ENCODE assay signal across 1 cellular context in genomic region chr7:137658194-137658900, GRCh38.
TF ChIP-seq lines count a peak whose summit lies in the region.

No MANE protein-coding gene starts in this region.

TF ChIP-seq in GM23338, 12 proteins besides CTCF, POLR2A, EP300 and RAD21 (continued from another document):
- TF ChIP-seq, protein P1, sequence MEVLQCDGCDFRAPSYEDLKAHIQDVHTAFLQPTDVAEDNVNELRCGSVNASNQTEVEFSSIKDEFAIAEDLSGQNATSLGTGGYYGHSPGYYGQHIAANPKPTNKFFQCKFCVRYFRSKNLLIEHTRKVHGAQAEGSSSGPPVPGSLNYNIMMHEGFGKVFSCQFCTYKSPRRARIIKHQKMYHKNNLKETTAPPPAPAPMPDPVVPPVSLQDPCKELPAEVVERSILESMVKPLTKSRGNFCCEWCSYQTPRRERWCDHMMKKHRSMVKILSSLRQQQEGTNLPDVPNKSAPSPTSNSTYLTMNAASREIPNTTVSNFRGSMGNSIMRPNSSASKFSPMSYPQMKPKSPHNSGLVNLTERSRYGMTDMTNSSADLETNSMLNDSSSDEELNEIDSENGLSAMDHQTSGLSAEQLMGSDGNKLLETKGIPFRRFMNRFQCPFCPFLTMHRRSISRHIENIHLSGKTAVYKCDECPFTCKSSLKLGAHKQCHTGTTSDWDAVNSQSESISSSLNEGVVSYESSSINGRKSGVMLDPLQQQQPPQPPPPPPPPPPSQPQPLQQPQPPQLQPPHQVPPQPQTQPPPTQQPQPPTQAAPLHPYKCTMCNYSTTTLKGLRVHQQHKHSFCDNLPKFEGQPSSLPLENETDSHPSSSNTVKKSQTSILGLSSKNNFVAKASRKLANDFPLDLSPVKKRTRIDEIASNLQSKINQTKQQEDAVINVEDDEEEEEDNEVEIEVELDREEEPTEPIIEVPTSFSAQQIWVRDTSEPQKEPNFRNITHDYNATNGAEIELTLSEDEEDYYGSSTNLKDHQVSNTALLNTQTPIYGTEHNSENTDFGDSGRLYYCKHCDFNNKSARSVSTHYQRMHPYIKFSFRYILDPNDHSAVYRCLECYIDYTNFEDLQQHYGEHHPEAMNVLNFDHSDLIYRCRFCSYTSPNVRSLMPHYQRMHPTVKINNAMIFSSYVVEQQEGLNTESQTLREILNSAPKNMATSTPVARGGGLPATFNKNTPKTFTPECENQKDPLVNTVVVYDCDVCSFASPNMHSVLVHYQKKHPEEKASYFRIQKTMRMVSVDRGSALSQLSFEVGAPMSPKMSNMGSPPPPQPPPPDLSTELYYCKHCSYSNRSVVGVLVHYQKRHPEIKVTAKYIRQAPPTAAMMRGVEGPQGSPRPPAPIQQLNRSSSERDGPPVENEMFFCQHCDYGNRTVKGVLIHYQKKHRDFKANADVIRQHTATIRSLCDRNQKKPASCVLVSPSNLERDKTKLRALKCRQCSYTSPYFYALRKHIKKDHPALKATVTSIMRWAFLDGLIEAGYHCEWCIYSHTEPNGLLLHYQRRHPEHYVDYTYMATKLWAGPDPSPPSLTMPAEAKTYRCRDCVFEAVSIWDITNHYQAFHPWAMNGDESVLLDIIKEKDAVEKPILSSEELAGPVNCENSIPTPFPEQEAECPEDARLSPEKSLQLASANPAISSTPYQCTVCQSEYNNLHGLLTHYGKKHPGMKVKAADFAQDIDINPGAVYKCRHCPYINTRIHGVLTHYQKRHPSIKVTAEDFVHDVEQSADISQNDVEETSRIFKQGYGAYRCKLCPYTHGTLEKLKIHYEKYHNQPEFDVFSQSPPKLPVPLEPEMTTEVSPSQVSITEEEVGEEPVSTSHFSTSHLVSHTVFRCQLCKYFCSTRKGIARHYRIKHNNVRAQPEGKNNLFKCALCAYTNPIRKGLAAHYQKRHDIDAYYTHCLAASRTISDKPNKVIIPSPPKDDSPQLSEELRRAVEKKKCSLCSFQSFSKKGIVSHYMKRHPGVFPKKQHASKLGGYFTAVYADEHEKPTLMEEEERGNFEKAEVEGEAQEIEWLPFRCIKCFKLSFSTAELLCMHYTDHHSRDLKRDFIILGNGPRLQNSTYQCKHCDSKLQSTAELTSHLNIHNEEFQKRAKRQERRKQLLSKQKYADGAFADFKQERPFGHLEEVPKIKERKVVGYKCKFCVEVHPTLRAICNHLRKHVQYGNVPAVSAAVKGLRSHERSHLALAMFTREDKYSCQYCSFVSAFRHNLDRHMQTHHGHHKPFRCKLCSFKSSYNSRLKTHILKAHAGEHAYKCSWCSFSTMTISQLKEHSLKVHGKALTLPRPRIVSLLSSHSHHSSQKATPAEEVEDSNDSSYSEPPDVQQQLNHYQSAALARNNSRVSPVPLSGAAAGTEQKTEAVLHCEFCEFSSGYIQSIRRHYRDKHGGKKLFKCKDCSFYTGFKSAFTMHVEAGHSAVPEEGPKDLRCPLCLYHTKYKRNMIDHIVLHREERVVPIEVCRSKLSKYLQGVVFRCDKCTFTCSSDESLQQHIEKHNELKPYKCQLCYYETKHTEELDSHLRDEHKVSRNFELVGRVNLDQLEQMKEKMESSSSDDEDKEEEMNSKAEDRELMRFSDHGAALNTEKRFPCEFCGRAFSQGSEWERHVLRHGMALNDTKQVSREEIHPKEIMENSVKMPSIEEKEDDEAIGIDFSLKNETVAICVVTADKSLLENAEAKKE (CRISPR knock-in tag; IDR thresholded peaks at IDR 0.05): peak; percentile 75; the same call in 1 of the 2 replicates
- TF ChIP-seq EZH2phosphoT487 (IDR thresholded peaks at IDR 0.05; ENCODE audit: unreplicated experiment) (no peak), STAT1 (IDR thresholded peaks at IDR 0.05; ENCODE audit: unreplicated experiment) (no peak)
